In the genomic region with DNA sequence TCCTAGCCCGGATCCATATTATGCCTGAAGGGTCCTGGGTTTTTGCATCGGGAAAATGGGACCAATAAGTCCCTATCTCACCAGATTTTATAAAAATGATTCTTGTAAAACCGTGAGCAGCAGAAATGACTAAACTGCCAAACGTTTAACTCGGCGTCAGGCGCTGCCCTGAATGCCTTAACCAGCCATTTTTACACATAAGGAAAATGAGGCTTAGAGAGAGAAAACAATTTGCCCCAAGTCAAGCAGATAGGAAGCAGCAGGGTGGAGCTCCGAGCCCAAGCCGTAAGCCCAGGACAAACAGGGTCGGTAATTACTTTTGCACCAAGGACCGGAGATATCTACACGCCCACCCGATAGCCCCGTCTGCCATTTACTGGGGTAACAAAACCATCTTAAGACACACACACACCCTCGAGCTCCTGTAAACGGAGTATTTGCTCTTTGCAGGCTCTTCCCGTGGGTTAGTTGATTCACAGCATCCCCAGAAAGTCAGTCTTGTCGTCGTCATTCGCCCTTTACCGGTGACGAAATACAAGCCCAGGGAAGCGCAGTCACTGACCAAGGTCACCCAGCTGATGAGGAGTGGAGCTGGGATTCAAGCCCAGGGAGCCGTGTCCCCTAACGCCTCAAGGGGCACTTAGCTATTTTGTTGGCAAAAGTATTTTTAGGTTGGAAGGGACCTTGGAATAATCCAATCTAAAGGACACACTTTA, we compare ENCODE assay signal across 8 cellular contexts. TPM values are rescaled to one million over a fixed set of nuclear protein-coding genes. Genes with fewer than 3 reads are reported as not detected.
DNase-seq lines count a peak whose midpoint lies in the region; ATAC-seq, FAIRE-seq and TF ChIP-seq lines count a peak whose summit lies in the region.

No MANE protein-coding gene starts in this region.

- H3K27me3 Mint-ChIP-seq in type B pancreatic cell = no peaks in the 10 kb centered on the region

- H3K4me1 Mint-ChIP-seq in type B pancreatic cell (ENCODE audit: unreplicated experiment) = peaks cover 6% of the 10 kb centered on the region

- peak overlapping the region; percentile 72 for H3K4me3 ChIP-seq in NT2/D1 (ENCODE audit: insufficient read length, low read depth)
- peak overlapping the region; percentile 83 for H3K4me3 ChIP-seq in bronchial epithelial cell (ENCODE audit: low read depth, low read length)

- peak overlapping the region; percentile 88 for H3K9ac ChIP-seq in NT2/D1 (ENCODE audit: insufficient read length, low read depth)

- no peaks in the 10 kb centered on the region for H3K4me1 ChIP-seq in NT2/D1 (ENCODE audit: insufficient read depth, insufficient read length)

- H3K36me3 ChIP-seq in NT2/D1 (ENCODE audit: insufficient read depth, insufficient read length, low read length) = peaks cover 21% of the 10 kb centered on the region
- H3K36me3 ChIP-seq in bronchial epithelial cell (ENCODE audit: control insufficient read depth, insufficient read depth, low read length) = peaks cover 2% of the 10 kb centered on the region

- TF ChIP-seq CTCF in bronchial epithelial cell (IDR thresholded peaks at IDR 0.05; ENCODE audit: insufficient read depth, low read length, severe bottlenecking) (no peak), type B pancreatic cell (conservative IDR thresholded peaks at IDR 0.05) (no peak)

- H3K27ac Mint-ChIP-seq in type B pancreatic cell = peak overlapping the region; percentile 97

- H3K9me3 ChIP-seq in NT2/D1 (ENCODE audit: insufficient read depth, low read length) = no peaks in the 10 kb centered on the region; the same call in 1 of the 2 replicates

- H3K4me3 Mint-ChIP-seq in type B pancreatic cell = peak overlapping the region; percentile 96

- no peak for ATAC-seq in HG03432 (IDR thresholded peaks at IDR 0.05; ENCODE audit: unreplicated experiment)

- no peaks in the 10 kb centered on the region for H3K27me3 ChIP-seq in NT2/D1 (ENCODE audit: insufficient read depth, insufficient read length)
- no peaks in the 10 kb centered on the region for H3K27me3 ChIP-seq in bronchial epithelial cell (ENCODE audit: control insufficient read depth, insufficient read depth, low read length)

- FAIRE-seq in bronchial epithelial cell (lab: Jason Lieb, UNC) = no peak

- DNase-seq in activated gamma-delta T cell treated with Interleukin-2 at 50 U/mL for 16 hours = peak; percentile 5
- no peak for DNase-seq in activated gamma-delta T cell (lab: John Stamatoyannopoulos, UW)
- no peak for DNase-seq in NT2/D1 (ENCODE audit: low read depth, low spot score)
- DNase-seq in bronchial epithelial cell (ENCODE audit: low read depth) = peak; percentile 37
- DNase-seq in lung microvascular endothelial cell (ENCODE audit: low read depth in 2 of 2) = peak; percentile 48 to 59
- DNase-seq in type B pancreatic cell (ENCODE audit: extremely low spot score, unreplicated experiment) = no peak
- no peak for DNase-seq in NCI-H524 treated with DMSO at 0.1 percent for 48 hours (lab: John Stamatoyannopoulos, UW)

- H3K9me3 Mint-ChIP-seq in type B pancreatic cell = no peaks in the 10 kb centered on the region

- H3K36me3 Mint-ChIP-seq in type B pancreatic cell = no peaks in the 10 kb centered on the region

RNA-seq across cellular contexts. Expression of gene MRI1, which starts 16.0 kb away (rescaled TPM):
- 16.6 and 27.9 TPM in 2 replicates for total RNA-seq in bronchial epithelial cell
- 17.0 and 22.4 TPM in 2 replicates for total RNA-seq in lung microvascular endothelial cell
- total RNA-seq in type B pancreatic cell (ENCODE audit: low replicate concordance) = 24.0 and 27.7 TPM in 2 replicates

RNA-seq across cellular contexts. Expression of gene C19orf53, which starts 25.9 kb away (rescaled TPM):
- total RNA-seq in bronchial epithelial cell (45.8 and 55.5 TPM in 2 replicates), lung microvascular endothelial cell (37.5 and 46.2 TPM in 2 replicates), type B pancreatic cell (ENCODE audit: low replicate concordance) (89.8 and 101 TPM in 2 replicates)

RNA-seq across cellular contexts. Expression of gene ZSWIM4, which starts 46.9 kb away (rescaled TPM):
- 3.2 and 5.1 TPM in 2 replicates for total RNA-seq in bronchial epithelial cell
- 7.8 and 11.3 TPM in 2 replicates for total RNA-seq in lung microvascular endothelial cell
- total RNA-seq in type B pancreatic cell (ENCODE audit: low replicate concordance) = 15.0 and 15.7 TPM in 2 replicates

Comparison
In these comparisons a context has a peak if more than half of its experiments do, and no peak if none do; other contexts are left out.
1. DNase-seq: peak in activated gamma-delta T cell treated with Interleukin-2 at 50 U/mL for 16 hours (single experiment), bronchial epithelial cell (single experiment) and lung microvascular endothelial cell (2 of 2); none in activated gamma-delta T cell (single experiment), NT2/D1 (single experiment), type B pancreatic cell (single experiment) and NCI-H524 treated with DMSO at 0.1 percent for 48 hours (single experiment).